Comparison of ENCODE assay signal across 8 cellular contexts in the genomic region with DNA sequence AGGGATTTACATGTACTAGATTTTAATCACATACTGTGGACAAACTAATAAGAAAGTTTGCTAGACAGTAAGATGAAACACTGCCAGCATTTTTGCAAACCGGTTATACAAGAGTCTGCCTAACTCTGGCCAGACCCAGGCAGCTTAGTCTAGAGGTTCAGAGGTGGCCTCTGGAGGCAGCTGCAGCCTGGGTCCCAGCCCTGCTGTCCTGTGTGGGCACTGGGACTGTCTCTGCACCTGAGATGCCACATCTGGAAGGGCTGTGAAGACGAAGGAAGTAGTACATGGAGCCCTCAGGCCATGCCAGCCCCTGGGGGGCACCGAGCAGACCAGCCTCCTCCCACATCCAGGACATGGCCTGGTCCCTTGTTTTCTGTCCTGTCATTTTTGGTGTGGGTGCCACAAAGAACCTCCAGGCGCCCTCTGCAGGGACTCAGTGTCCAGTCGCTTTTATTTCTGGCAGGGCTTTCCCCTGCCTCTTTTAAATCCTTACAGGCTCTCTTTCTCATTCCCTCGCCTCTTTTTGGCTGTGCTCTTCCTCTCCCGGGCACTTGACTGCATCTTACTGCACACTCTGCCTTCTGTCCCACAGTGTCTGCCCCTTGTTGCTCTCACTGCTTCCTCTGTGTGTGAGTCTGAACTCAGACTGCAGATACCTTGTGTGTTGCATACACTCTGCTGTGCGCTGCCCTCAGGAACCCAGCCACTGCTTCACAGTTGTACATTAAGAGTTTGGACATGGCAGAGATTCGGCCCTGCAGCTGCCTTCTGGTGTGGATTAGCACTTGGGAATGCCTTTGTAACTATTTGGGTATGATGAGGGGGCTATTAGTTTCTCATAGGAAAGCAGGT.
DNase-seq lines count a peak whose midpoint lies in the region; ATAC-seq lines count a peak whose summit lies in the region.

No MANE protein-coding gene starts in this region.

- ATAC-seq in left lobe of liver (peak; percentile 88), HG03135 (IDR thresholded peaks at IDR 0.05; ENCODE audit: unreplicated experiment) (no peak)

- DNase-seq in EH (ENCODE audit: low read depth) (peak; percentile 65), HT-29 (ENCODE audit: low spot score) (peak; percentile 74), SKM-1 treated with dmso at 0.1 percent for 144 hours (lab: John Stamatoyannopoulos, UW; ENCODE audit: unreplicated experiment) (peak; percentile 33), cerebellum (ENCODE audit: low spot score) (peak; percentile 47), left lobe of liver (ENCODE audit: low spot score) (peak; percentile 62), NCI-H2227 (lab: John Stamatoyannopoulos, UW; ENCODE audit: unreplicated experiment) (no peak)
- peak; percentile 4 to 6 for DNase-seq in stimulated activated CD8-positive, alpha-beta memory T cell treated with anti-CD3 and anti-CD28 coated beads, Interleukin-7, amount 100 ng/mL, for 48 hours (ENCODE audit: extremely low read depth in 1 of 2, low read depth in 1 of 2)
